In genomic region chr13:21895769-21896168, GRCh38 we compare ENCODE assay signal across 26 cellular contexts.
A peak's percentile ranks its signal among the peaks of the same experiment; 100 is the strongest.
DNase-seq lines count a peak whose midpoint lies in the region; ATAC-seq, FAIRE-seq and TF ChIP-seq lines count a peak whose summit lies in the region.
"Had no signal": no experiment of that assay in that cellular context is flagged by ENCODE, and none has a peak within 500 bp of the region (broad histone marks: within the 10 kb centered on the region; RNA-seq: fewer than 3 reads in every experiment).

No MANE protein-coding gene starts in this region.

- peaks cover 3% of the 10 kb centered on the region for H3K4me1 ChIP-seq in hepatocyte (ENCODE audit: insufficient read depth)
- peaks cover 0 to 5% of the 10 kb centered on the region in 2 donors for H3K4me1 ChIP-seq in small intestine (ENCODE audit: control insufficient read depth in 2 of 2, insufficient read depth in 1 of 2, low read depth in 1 of 2, low read length in 1 of 2)
- H3K4me1 ChIP-seq in PC-3 (ENCODE audit: insufficient read depth, low read length): no peaks in the 10 kb centered on the region
- H3K4me1 ChIP-seq: A549; BE2C; BLaER1 treated with 17β-estradiol and CSF1 and Interleukin-3, amounts not matched to agents 10 nM and 100 nM had no signal

- DNase-seq in chondrocyte (ENCODE audit: low spot score) (no peak), hepatocyte (ENCODE audit: low spot score) (no peak), small intestine (peak; percentile 91), PC-3 (no peak)
- no peak for DNase-seq in activated CD4-positive, alpha-beta T cell treated with anti-CD3 and anti-CD28 coated beads, Interleukin-2, amount 50 U/mL, for 4 hours
- no peak for DNase-seq in stimulated activated CD4-positive, alpha-beta T cell treated with anti-CD3 and anti-CD28 coated beads, Interleukin-2, amount 100 ng/mL, for 48 hours
- DNase-seq: 8988T; ACHN; AML-193; BE2C; CD4-positive, alpha-beta T cell; CD8-positive, alpha-beta memory T cell; DMS 273 treated with DMSO at 0.1 percent for 48 hours; DMS79; EL; GDM1; GM23248; H7; HCEC 1CT had no signal

- H3K27me3 ChIP-seq in hepatocyte: no peaks in the 10 kb centered on the region
- no peaks in the 10 kb centered on the region for H3K27me3 ChIP-seq in small intestine (ENCODE audit: control insufficient read depth in 2 of 2, insufficient read depth in 2 of 2, low read length in 2 of 2)
- H3K27me3 ChIP-seq in PC-3 (ENCODE audit: low read length): no peaks in the 10 kb centered on the region
- H3K27me3 ChIP-seq: BE2C; BLaER1 treated with 17β-estradiol and CSF1 and Interleukin-3, amounts not matched to agents 10 nM and 100 nM had no signal

- H3K79me2 ChIP-seq in hepatocyte (no peaks in the 10 kb centered on the region), PC-3 (ENCODE audit: low read length) (no peaks in the 10 kb centered on the region)

- CTCF ChIA-PET in PC-3 (lab: Charles Lee): no interaction called here

- H3K4me3 ChIP-seq in hepatocyte (no peak overlapping the region), small intestine (ENCODE audit: low read depth in 1 of 2, low read length in 2 of 2) (no peak overlapping the region), PC-3 (ENCODE audit: low read length) (no peak overlapping the region)
- H3K4me3 ChIP-seq: A549; BLaER1 treated with 17β-estradiol and CSF1 and Interleukin-3, amounts not matched to agents 10 nM and 100 nM; GM12878; GM23248 had no signal

- H3K27me3 Mint-ChIP-seq in chondrocyte (ENCODE audit: low read depth): no peaks in the 10 kb centered on the region
- H3K27me3 Mint-ChIP-seq: CD4-positive, alpha-beta T cell had no signal

- 90% methylated on average over 4 of the region's 4 CpGs for WGBS in hepatocyte (ENCODE audit: low lambda C conversion rate, missing lambda C conversion rate)
- 22 to 66% (median 26%) methylated on average over 4 of the region's 4 CpGs for WGBS in small intestine, 3 donors

- H3K9me3 ChIP-seq in hepatocyte (ENCODE audit: low read depth): no peaks in the 10 kb centered on the region
- H3K9me3 ChIP-seq in small intestine (ENCODE audit: control insufficient read depth, low read depth): no peaks in the 10 kb centered on the region
- H3K9me3 ChIP-seq in PC-3 (ENCODE audit: low read length): no peaks in the 10 kb centered on the region
- H3K9me3 ChIP-seq: A549; BE2C; BLaER1 treated with 17β-estradiol and CSF1 and Interleukin-3, amounts not matched to agents 10 nM and 100 nM had no signal

- H3K9me2 ChIP-seq in hepatocyte (replicated peaks; ENCODE audit: insufficient read depth): no peaks in the 10 kb centered on the region
- no peaks in the 10 kb centered on the region for H3K9me2 ChIP-seq in PC-3 (replicated peaks; ENCODE audit: low read length)

- H3K9ac ChIP-seq in PC-3 (ENCODE audit: low read length): no peak overlapping the region
- H3K9ac ChIP-seq: BLaER1 treated with 17β-estradiol and CSF1 and Interleukin-3, amounts not matched to agents 10 nM and 100 nM; GM23248 had no signal

- no peak overlapping the region for H2AFZ ChIP-seq in hepatocyte
- H2AFZ ChIP-seq in PC-3 (ENCODE audit: low read length): no peak overlapping the region
- H2AFZ ChIP-seq: GM23248 had no signal

- peak overlapping the region; percentile 48 for H3K27ac ChIP-seq in hepatocyte
- H3K27ac ChIP-seq in small intestine (ENCODE audit: low read depth in 1 of 2, low read length in 1 of 2): peak overlapping the region; percentile 86 to 88
- H3K27ac ChIP-seq in PC-3 (ENCODE audit: low read length): no peak overlapping the region
- H3K27ac ChIP-seq: A549; BLaER1 treated with 17β-estradiol and CSF1 and Interleukin-3, amounts not matched to agents 10 nM and 100 nM; GM23248 had no signal

- no peak for ATAC-seq in PC-3
- ATAC-seq: A549, GM12878 had no signal

- H3K4me2 ChIP-seq in hepatocyte (no peak overlapping the region), PC-3 (ENCODE audit: low read length) (no peak overlapping the region)
- H3K4me2 ChIP-seq: A549; BLaER1 treated with 17β-estradiol and CSF1 and Interleukin-3, amounts not matched to agents 10 nM and 100 nM had no signal

- H3K36me3 ChIP-seq in hepatocyte (replicated peaks; ENCODE audit: insufficient read depth, low read depth) (no peaks in the 10 kb centered on the region), small intestine (ENCODE audit: control insufficient read depth in 2 of 2, insufficient read depth in 2 of 2, low read length in 2 of 2) (no peaks in the 10 kb centered on the region), PC-3 (ENCODE audit: low read depth, low read length) (no peaks in the 10 kb centered on the region)
- H3K36me3 ChIP-seq: BE2C; BLaER1 treated with 17β-estradiol and CSF1 and Interleukin-3, amounts not matched to agents 10 nM and 100 nM had no signal

- H3K27ac Mint-ChIP-seq in chondrocyte (ENCODE audit: unreplicated experiment): peak overlapping the region; percentile 17
- H3K27ac Mint-ChIP-seq: CD4-positive, alpha-beta T cell; CD8-positive, alpha-beta memory T cell had no signal

- H3F3A ChIP-seq in PC-3 (ENCODE audit: low read length, unreplicated experiment): no peaks in the 10 kb centered on the region

- H3K9me3 Mint-ChIP-seq in chondrocyte (ENCODE audit: low read depth): no peaks in the 10 kb centered on the region
- H3K9me3 Mint-ChIP-seq: CD4-positive, alpha-beta T cell; CD8-positive, alpha-beta memory T cell had no signal

- FAIRE-seq in small intestine (lab: Jason Lieb, UNC): no peak
- FAIRE-seq: A549, D721Med, GM12878, GM19239, H1 had no signal

- H3K4me3 Mint-ChIP-seq in chondrocyte (ENCODE audit: unreplicated experiment): no peak overlapping the region
- H3K4me3 Mint-ChIP-seq: CD14-positive monocyte; CD4-positive, alpha-beta T cell; CD8-positive, alpha-beta memory T cell had no signal

- BruUV-seq in PC-3 (replicated peaks; lab: Mats Ljungman, UMichigan): no TSS peak

- peaks cover 30% of the 10 kb centered on the region for H3K4me1 Mint-ChIP-seq in chondrocyte (ENCODE audit: low read depth)

- H4K20me1 ChIP-seq in hepatocyte (ENCODE audit: insufficient read depth, poor library complexity, severe bottlenecking) (no peaks in the 10 kb centered on the region), PC-3 (ENCODE audit: low read length) (no peaks in the 10 kb centered on the region)
- H4K20me1 ChIP-seq: BLaER1 treated with 17β-estradiol and CSF1 and Interleukin-3, amounts not matched to agents 10 nM and 100 nM had no signal

- POLR2A ChIA-PET in PC-3 (lab: Charles Lee; ENCODE audit: unreplicated experiment): no interaction called here

- H3K36me3 Mint-ChIP-seq in chondrocyte (ENCODE audit: low read depth): no peaks in the 10 kb centered on the region
- H3K36me3 Mint-ChIP-seq: CD14-positive monocyte; CD8-positive, alpha-beta memory T cell had no signal

- TF ChIP-seq CTCF in chondrocyte (IDR thresholded peaks at IDR 0.05) (no peak), hepatocyte (IDR thresholded peaks at IDR 0.05; ENCODE audit: poor library complexity) (no peak), PC-3 (conservative IDR thresholded peaks at IDR 0.05; ENCODE audit: low read depth, low read length) (no peak)

- intact Hi-C loops in PC-3 (cut with micrococcal nuclease): no loop called here
